Comparison of ENCODE assay signal across 12 cellular contexts in genomic region chr2:25671622-25672021, GRCh38. TPM values are rescaled to one million over a fixed set of nuclear protein-coding genes. Genes with fewer than 3 reads are reported as not detected.
DNase-seq lines count a peak whose midpoint lies in the region; ATAC-seq, FAIRE-seq and TF ChIP-seq lines count a peak whose summit lies in the region.
"Had no signal": no experiment of that assay in that cellular context is flagged by ENCODE, and none has a peak within 500 bp of the region (broad histone marks: within the 10 kb centered on the region; RNA-seq: fewer than 3 reads in every experiment).

No MANE protein-coding gene starts in this region.

- H3K56ac ChIP-seq in H1 (replicated peaks; ENCODE audit: insufficient read length, low read depth, low read length) = no peak overlapping the region

- no peaks in the 10 kb centered on the region for H3K36me3 Mint-ChIP-seq in activated CD4-positive, alpha-beta T cell treated with anti-CD3 and anti-CD28 coated beads, Interleukin-2, amount 10 ng/mL, durations not matched to agents 24 days and 14 days (ENCODE audit: low read depth)

- H3K18ac ChIP-seq in H1 (ENCODE audit: extremely low read depth, low read length) = no peak overlapping the region

- H3K14ac ChIP-seq in H1 (ENCODE audit: insufficient read length) = no peak overlapping the region

- H2BK12ac ChIP-seq in H1 (ENCODE audit: low read depth, low read length) = no peak overlapping the region

- H3K36me3 ChIP-seq in PC-3 (ENCODE audit: low read depth, low read length) (no peaks in the 10 kb centered on the region), H1 (ENCODE audit: control insufficient read depth in 2 of 4, insufficient read depth in 4 of 4, low read length in 3 of 4) (no peaks in the 10 kb centered on the region), smooth muscle cell (ENCODE audit: low read depth) (no peaks in the 10 kb centered on the region)
- H3K36me3 ChIP-seq: lower lobe of right lung had no signal

- H3K79me1 ChIP-seq in H1 (ENCODE audit: low read depth, low read length) = no peaks in the 10 kb centered on the region

- peak overlapping the region; percentile 20 for H3K27ac Mint-ChIP-seq in activated CD4-positive, alpha-beta T cell treated with anti-CD3 and anti-CD28 coated beads, Interleukin-2, amount 10 ng/mL, durations not matched to agents 24 days and 14 days

- no peak overlapping the region for H2BK120ac ChIP-seq in H1 (replicated peaks; ENCODE audit: low read depth, low read length)

- H3F3A ChIP-seq in PC-3 (ENCODE audit: low read length, unreplicated experiment) (no peaks in the 10 kb centered on the region), smooth muscle cell (ENCODE audit: low read depth) (peaks cover 3% of the 10 kb centered on the region)

- TF ChIP-seq RAD21 in H1 (IDR thresholded peaks at IDR 0.05 in 1 of 2, conservative IDR thresholded peaks at IDR 0.05 in 1 of 2; ENCODE audit: low read depth in 2 of 2, low read length in 2 of 2) = no peak

- peak overlapping the region; percentile 86 for H3K4me3 Mint-ChIP-seq in activated CD4-positive, alpha-beta T cell treated with anti-CD3 and anti-CD28 coated beads, Interleukin-2, amount 10 ng/mL, durations not matched to agents 24 days and 14 days

- H4K91ac ChIP-seq in H1 (replicated peaks; ENCODE audit: insufficient read length, low read length) = no peak overlapping the region

- H3K27me3 Mint-ChIP-seq in activated CD4-positive, alpha-beta T cell treated with anti-CD3 and anti-CD28 coated beads, Interleukin-2, amount 10 ng/mL, durations not matched to agents 24 days and 14 days = peaks cover 22% of the 10 kb centered on the region

- H3K4ac ChIP-seq in H1 (replicated peaks; ENCODE audit: insufficient read length, low read depth, low read length) = no peak overlapping the region

- H3K4me3 ChIP-seq in PC-3 (ENCODE audit: low read length) (peak overlapping the region; percentile 82), H1 (ENCODE audit: extremely low read depth in 1 of 4, insufficient read depth in 2 of 4, low read depth in 3 of 4, low read length in 4 of 4) (peak overlapping the region; percentile 44 to 92 (median 76); a peak in 4 of 8 replicates), smooth muscle cell (no peak overlapping the region)

- FAIRE-seq in H1 (lab: Jason Lieb, UNC) = no peak

- no peak for TF ChIP-seq EP300 in H1 (IDR thresholded peaks at IDR 0.05; ENCODE audit: borderline replicate concordance in 1 of 2, low read depth in 2 of 2, low read length in 2 of 2)

- no TSS peak for BruUV-seq in PC-3 (replicated peaks; lab: Mats Ljungman, UMichigan)

- H3K9me3 ChIP-seq in PC-3 (ENCODE audit: low read length) (no peaks in the 10 kb centered on the region), H1 (ENCODE audit: insufficient read depth in 2 of 2, low read depth in 1 of 2, low read length in 1 of 2) (no peaks in the 10 kb centered on the region), smooth muscle cell (replicated peaks; ENCODE audit: low read depth) (no peaks in the 10 kb centered on the region)
- H3K9me3 ChIP-seq: lower lobe of right lung had no signal

- H3K79me2 ChIP-seq in PC-3 (ENCODE audit: low read length) (peaks cover 56% of the 10 kb centered on the region), H1 (ENCODE audit: control insufficient read depth in 1 of 2, insufficient read depth in 2 of 2, low read length in 2 of 2) (peaks cover 4 to 56% of the 10 kb centered on the region in 2 experiments; a peak in 3 of 4 replicates), smooth muscle cell (ENCODE audit: low read depth) (no peaks in the 10 kb centered on the region)

- CTCF ChIA-PET in PC-3 (lab: Charles Lee) = interaction anchor here (0.6 kb wide), 2 partner anchors 54 to 64 kb away, joined by 3 read pairs; no protein-coding TSS in a partner anchor
- CTCF ChIA-PET in H1 (lab: Charles Lee; ENCODE audit: partially characterized antibody) = interaction anchor here (1.4 to 4.3 kb wide), 2 partner anchors 28 to 64 kb away, joined by 6 to 26 read pairs; no protein-coding TSS in a partner anchor

- ATAC-seq in PC-3 (no peak), HG03280 (IDR thresholded peaks at IDR 0.05; ENCODE audit: unreplicated experiment) (no peak)

- POLR2A ChIA-PET in PC-3 (lab: Charles Lee; ENCODE audit: unreplicated experiment) = no interaction called here
- POLR2A ChIA-PET in H1 (lab: Charles Lee; ENCODE audit: partially characterized antibody) = interaction anchor here (0.6 to 2.5 kb wide), 4 partner anchors 14 to 494 kb away, joined by 3 to 11 read pairs (median 6); no protein-coding TSS in a partner anchor

- WGBS in H1 (ENCODE audit: extremely low coverage in 1 of 2, insufficient coverage in 1 of 2, insufficient read length in 1 of 2, insufficient replicate concordance in 2 of 2, low coverage in 1 of 2, low lambda C conversion rate in 2 of 2, missing lambda C conversion rate in 1 of 2), 2 experiments = 96% methylated on average over 2 of the region's 2 CpGs; no CpG with 5 or more reads in 1 of the 2 experiments
- WGBS in smooth muscle cell (ENCODE audit: low lambda C conversion rate) = 96% methylated on average over 2 of the region's 2 CpGs

- H3K27me3 ChIP-seq in PC-3 (ENCODE audit: low read length) (no peaks in the 10 kb centered on the region), H1 (replicated peaks in 1 of 4; ENCODE audit: control insufficient read depth in 3 of 4, extremely low read depth in 1 of 4, insufficient read depth in 3 of 4, low read length in 3 of 4) (peaks cover 0 to 17% (median 9%) of the 10 kb centered on the region in 4 experiments; a peak in 5 of 7 replicates), smooth muscle cell (ENCODE audit: low read depth) (peaks cover 27% of the 10 kb centered on the region)

- H2AFZ ChIP-seq in PC-3 (ENCODE audit: low read length) (no peak overlapping the region), H1 (ENCODE audit: low read length) (no peak overlapping the region), smooth muscle cell (ENCODE audit: low read depth) (no peak overlapping the region)

- intact Hi-C loops in activated CD4-positive, alpha-beta T cell treated with anti-CD3 and anti-CD28 coated beads, Interleukin-2, amount 10 ng/mL, durations not matched to agents 24 days and 14 days (cut with micrococcal nuclease) = loop anchor here (2.0 to 5.0 kb wide), 2 partner anchors 207 to 394 kb away; partner anchors contain the start of gene ASXL2
- intact Hi-C loops in PC-3 (cut with micrococcal nuclease) = no loop called here

- no peak overlapping the region for H4K5ac ChIP-seq in H1 (ENCODE audit: insufficient read length, low read depth, low read length)

- no peak overlapping the region for H3K23ac ChIP-seq in H1 (ENCODE audit: insufficient read length)

- H3K4me1 Mint-ChIP-seq in activated CD4-positive, alpha-beta T cell treated with anti-CD3 and anti-CD28 coated beads, Interleukin-2, amount 10 ng/mL, durations not matched to agents 24 days and 14 days = peaks cover 27% of the 10 kb centered on the region

- H3K9me3 Mint-ChIP-seq in activated CD4-positive, alpha-beta T cell treated with anti-CD3 and anti-CD28 coated beads, Interleukin-2, amount 10 ng/mL, durations not matched to agents 24 days and 14 days = no peaks in the 10 kb centered on the region

- 0 out of 2 replicates have a peak overlapping the region, but pooled peaks have one; percentile 25 for H2AK5ac ChIP-seq in H1 (ENCODE audit: low read depth, low read length)

- H4K20me1 ChIP-seq in PC-3 (ENCODE audit: low read length) (no peaks in the 10 kb centered on the region), H1 (replicated peaks in 1 of 2; ENCODE audit: control insufficient read depth in 1 of 2, insufficient read depth in 2 of 2, low read length in 2 of 2) (peaks cover 1 to 2% of the 10 kb centered on the region in 2 experiments), smooth muscle cell (ENCODE audit: low read depth) (peaks cover 5% of the 10 kb centered on the region)

- no peak overlapping the region for H3K27ac ChIP-seq in PC-3 (ENCODE audit: low read length)
- H3K27ac ChIP-seq in H1 (ENCODE audit: low read depth, low read length) = no peak overlapping the region
- H3K27ac ChIP-seq in smooth muscle cell (ENCODE audit: low read depth) = no peak overlapping the region

- no peak overlapping the region for H2BK5ac ChIP-seq in H1 (ENCODE audit: low read depth, low read length)

- H3K4me1 ChIP-seq in PC-3 (ENCODE audit: insufficient read depth, low read length) = peaks cover 26% of the 10 kb centered on the region
- peaks cover 11 to 22% (median 15%) of the 10 kb centered on the region in 4 experiments; a peak in 6 of 7 replicates for H3K4me1 ChIP-seq in H1 (replicated peaks in 1 of 4; ENCODE audit: control insufficient read depth in 3 of 4, insufficient read depth in 4 of 4, low read length in 3 of 4)
- H3K4me1 ChIP-seq in smooth muscle cell (ENCODE audit: low read depth) = peaks cover 14% of the 10 kb centered on the region

- H3K9me2 ChIP-seq in PC-3 (replicated peaks; ENCODE audit: low read length) = no peaks in the 10 kb centered on the region

- H3K9ac ChIP-seq in PC-3 (ENCODE audit: low read length) (no peak overlapping the region), H1 (replicated peaks in 1 of 4; ENCODE audit: extremely low read depth in 1 of 4, low read depth in 3 of 4, low read length in 3 of 4) (no peak overlapping the region), smooth muscle cell (ENCODE audit: low read depth) (no peak overlapping the region)

- peaks cover 8% of the 10 kb centered on the region; the same call in 1 of the 2 replicates for H3K23me2 ChIP-seq in H1 (ENCODE audit: low read depth, low read length)

- H2BK15ac ChIP-seq in H1 (ENCODE audit: low read length) = 0 out of 2 replicates have a peak overlapping the region, but pooled peaks have one; percentile 23

- TF ChIP-seq CTCF in PC-3 (conservative IDR thresholded peaks at IDR 0.05; ENCODE audit: low read depth, low read length) = no peak
- TF ChIP-seq CTCF in H1 (IDR thresholded peaks at IDR 0.05; ENCODE audit: control extremely low read depth in 1 of 3, insufficient read depth in 1 of 3, low read depth in 1 of 3, low read length in 3 of 3) = no peak
- no peak for TF ChIP-seq CTCF in smooth muscle cell (IDR thresholded peaks at IDR 0.05; ENCODE audit: borderline replicate concordance, insufficient read depth, poor library complexity, severe bottlenecking)

- H2BK20ac ChIP-seq in H1 (ENCODE audit: low read length) = 0 out of 2 replicates have a peak overlapping the region, but pooled peaks have one; percentile 40

- TF ChIP-seq POLR2A in H1 (IDR thresholded peaks at IDR 0.05; ENCODE audit: control extremely low read depth in 1 of 2, low read depth in 2 of 2, low read length in 2 of 2) = no peak

- peak overlapping the region; percentile 92 for H3K4me2 ChIP-seq in PC-3 (ENCODE audit: low read length)
- H3K4me2 ChIP-seq in H1 (ENCODE audit: insufficient read depth in 1 of 2, low read depth in 2 of 2, low read length in 2 of 2) = peak overlapping the region; percentile 65 to 79
- H3K4me2 ChIP-seq in smooth muscle cell = peak overlapping the region; percentile 97

- no peak for DNase-seq in activated CD4-positive, alpha-beta T cell treated with anti-CD3 and anti-CD28 coated beads, Interleukin-2, amount 10 ng/mL, durations not matched to agents 24 days and 14 days
- DNase-seq in activated CD4-positive, alpha-beta T cell treated with anti-CD3 and anti-CD28 coated beads for 48 hours = no peak
- peak; percentile 75 for DNase-seq in PC-3
- DNase-seq in H1 (ENCODE audit: low read depth in 1 of 2, low spot score in 2 of 2) = no peak
- DNase-seq in smooth muscle cell (lab: John Stamatoyannopoulos, UW; ENCODE audit: unreplicated experiment) = no peak
- no peak for DNase-seq in GOT3 (lab: John Stamatoyannopoulos, UW)
- no peak for DNase-seq in hepatic stellate cell (ENCODE audit: low spot score)
- DNase-seq: activated CD4-positive, alpha-beta T cell treated with anti-CD3 and anti-CD28 coated beads, Interleukin-2, amount 50 U/mL, for 48 hours; lower lobe of right lung; NCI-H1694 treated with DMSO at 0.1 percent for 48 hours; SHP77 had no signal

- H4K8ac ChIP-seq in H1 (ENCODE audit: extremely low read depth, insufficient read depth, low read length) = no peak overlapping the region

RNA-seq across cellular contexts. Expression of gene DTNB, which starts 1.8 kb away (rescaled TPM):
- total RNA-seq in activated CD4-positive, alpha-beta T cell treated with anti-CD3 and anti-CD28 coated beads, Interleukin-2, amount 10 ng/mL, durations not matched to agents 24 days and 14 days = 25.8 and 30.5 TPM in 2 replicates
- total RNA-seq in PC-3 (2014; rRNA removed) (23.1 and 23.6 TPM in 2 replicates), smooth muscle cell (2.6 and 4.9 TPM in 2 replicates)
- 40.5 and 49.5 TPM in 2 replicates for total RNA-seq in H1 (2021; fragmentation: NEBNext Ultra II Directional; extraction: Animal tissue kit (Norgen Biotek cat#: 25700))
- polyA plus RNA-seq in H1 (2011; rRNA removed) (39.6 and 44.7 TPM in 2 replicates), smooth muscle cell (5.4 and 9.5 TPM in 2 replicates)
- 50.2 TPM for polyA plus RNA-seq in H1 (2011; cell fraction: cytosol; rRNA removed)
- 88.6 TPM for polyA plus RNA-seq in H1 (2011; cell fraction: nucleus; rRNA removed)
- polyA plus RNA-seq in H1 (2012, experiment 1 of 2) = 34.3 to 53.4 TPM (median 49.9 TPM) in 4 replicates
- polyA plus RNA-seq in H1 (2012, experiment 2 of 2) = 24.6 TPM
- 34.4 TPM for polyA plus RNA-seq in H1 (2013, experiment 1 of 2)
- polyA plus RNA-seq in H1 (2013, experiment 2 of 2) = 37.9 TPM
- polyA minus RNA-seq in H1 (2011; rRNA and poly(A)+ RNA removed) = 81.2 and 107 TPM in 2 replicates
- 33.9 TPM for polyA minus RNA-seq in H1 (2011; cell fraction: cytosol; rRNA and poly(A)+ RNA removed)
- polyA minus RNA-seq in H1 (2011; cell fraction: nucleus; rRNA and poly(A)+ RNA removed) = 141 TPM
